ENCODE assay signal across 1 cellular context in genomic region chr22:32752868-32753520, GRCh38.
TF ChIP-seq lines count a peak whose summit lies in the region.

No MANE protein-coding gene starts in this region.

TF ChIP-seq in IMR-90, 13 proteins besides CTCF, POLR2A, EP300 and RAD21:
- TF ChIP-seq FOS (IDR thresholded peaks at IDR 0.05; ENCODE audit: low read depth, low read length) (peak; percentile 39; the same call in 1 of the 2 replicates), MAZ (IDR thresholded peaks at IDR 0.05; ENCODE audit: borderline replicate concordance, low read depth, low read length) (no peak)
